ENCODE assay signal across 1 cellular context in the genomic region with DNA sequence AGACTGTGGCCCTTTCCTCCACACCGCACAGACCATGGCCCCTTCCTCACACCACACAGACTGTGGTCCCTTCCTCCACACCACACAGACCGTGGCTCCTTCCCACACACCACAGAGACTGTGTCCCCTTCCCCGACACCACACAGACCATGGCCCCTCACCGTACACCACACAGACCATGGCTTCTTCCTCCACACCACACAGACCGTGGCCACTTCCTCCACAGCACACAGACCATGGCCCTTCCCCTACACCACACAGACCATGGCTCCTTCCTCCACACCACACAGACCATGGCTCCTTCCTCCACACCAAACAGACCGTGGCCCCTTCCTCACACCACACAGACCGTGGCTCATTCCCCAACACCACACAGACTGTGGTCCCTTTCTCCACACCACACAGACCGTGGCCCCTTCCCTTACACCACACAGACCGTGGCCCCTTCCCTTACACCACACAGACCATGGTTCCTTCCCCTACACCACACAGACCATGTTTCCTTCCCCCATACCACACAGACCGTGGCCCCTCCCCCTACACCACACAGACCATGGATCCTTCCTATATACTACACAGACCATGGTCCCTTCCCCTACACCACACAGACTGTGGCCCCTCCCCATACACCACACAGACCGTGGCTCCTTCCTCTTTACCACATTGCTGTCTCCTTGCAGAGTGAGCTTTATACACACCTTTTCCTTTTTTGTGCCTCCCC.
TF ChIP-seq lines count a peak whose summit lies in the region.

No MANE protein-coding gene starts in this region.

TF ChIP-seq in H1, 55 proteins besides CTCF, POLR2A, EP300 and RAD21:
- TF ChIP-seq TAF7 (optimal IDR thresholded peaks at IDR 0.05; ENCODE audit: borderline replicate concordance, low read depth, low read length), result no peak
- TF ChIP-seq CREB1 (IDR thresholded peaks at IDR 0.05), result no peak
- no peak for TF ChIP-seq CBX5 (IDR thresholded peaks at IDR 0.05; ENCODE audit: low read depth, low read length)
- no peak for TF ChIP-seq E2F6 (IDR thresholded peaks at IDR 0.05)
- TF ChIP-seq SP4 (IDR thresholded peaks at IDR 0.05; ENCODE audit: low read length), result no peak
- TF ChIP-seq POLR2AphosphoS5 (IDR thresholded peaks at IDR 0.05; ENCODE audit: low read depth, low read length), result no peak
- no peak for TF ChIP-seq TBP (IDR thresholded peaks at IDR 0.05; ENCODE audit: low read depth, low read length)
- TF ChIP-seq ZNF274 (IDR thresholded peaks at IDR 0.05; ENCODE audit: borderline replicate concordance, extremely low read depth, low read length), result no peak
- TF ChIP-seq JUN (IDR thresholded peaks at IDR 0.05; ENCODE audit: low read depth, low read length), result no peak
- TF ChIP-seq CBX8 (IDR thresholded peaks at IDR 0.05; ENCODE audit: borderline replicate concordance, low read depth, low read length), result no peak
- no peak for TF ChIP-seq HDAC6 (IDR thresholded peaks at IDR 0.05; ENCODE audit: low read depth, low read length)
- TF ChIP-seq EZH2 (IDR thresholded peaks at IDR 0.05; ENCODE audit: low read depth, low read length, severe bottlenecking), result no peak
- TF ChIP-seq NANOG (IDR thresholded peaks at IDR 0.05; ENCODE audit: insufficient read depth, low read depth, low read length, poor library complexity, severe bottlenecking), result no peak
- no peak for TF ChIP-seq SAP30 (IDR thresholded peaks at IDR 0.05; ENCODE audit: insufficient read depth, insufficient replicate concordance, low read length)
- no peak for TF ChIP-seq SIX5 (IDR thresholded peaks at IDR 0.05; ENCODE audit: low read depth, low read length)
TF ChIP-seq in H1: peak in this region for 0.
